1 cellular context compared by ENCODE assay signal in the genomic region with DNA sequence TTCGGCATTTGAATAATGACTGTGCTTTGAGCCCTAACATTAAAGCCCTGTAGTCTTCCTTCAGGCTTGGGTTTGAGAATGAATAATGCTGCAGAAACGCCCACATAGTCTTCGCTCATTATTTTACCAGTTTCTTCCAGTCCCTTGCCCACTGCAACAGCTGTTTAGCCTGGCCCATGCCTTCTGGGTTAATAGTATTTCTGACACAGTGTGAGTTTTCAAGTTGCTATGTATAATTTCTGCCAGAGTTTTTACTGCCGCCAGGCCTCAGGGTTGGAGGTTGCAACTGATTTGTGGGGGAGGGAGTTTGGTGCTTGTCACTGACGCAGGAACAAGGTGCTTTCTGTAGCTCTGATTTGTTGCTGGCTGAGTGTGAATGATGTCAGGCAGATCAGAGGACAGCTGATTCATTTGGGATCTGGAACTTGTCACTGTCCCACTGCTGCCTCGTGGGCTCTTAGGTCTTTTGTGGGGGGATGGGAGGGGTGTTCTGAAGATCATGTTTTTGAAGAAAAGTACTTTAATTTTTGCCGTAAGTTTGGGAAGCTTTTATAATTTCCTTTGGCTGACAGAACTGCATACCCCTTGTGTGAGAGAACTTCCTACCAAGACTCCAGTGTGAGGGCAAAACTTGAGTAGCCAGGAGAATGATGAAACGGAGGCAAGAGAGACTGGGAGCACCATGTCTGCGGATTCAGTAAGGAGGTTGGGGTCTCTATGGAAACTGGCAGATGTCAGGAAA.
TF ChIP-seq lines count a peak whose summit lies in the region.

No MANE protein-coding gene starts in this region.

TF ChIP-seq in K562, 482 proteins besides CTCF, POLR2A, EP300 and RAD21 (continued from another document and continues in another):
- TF ChIP-seq, protein P1, sequence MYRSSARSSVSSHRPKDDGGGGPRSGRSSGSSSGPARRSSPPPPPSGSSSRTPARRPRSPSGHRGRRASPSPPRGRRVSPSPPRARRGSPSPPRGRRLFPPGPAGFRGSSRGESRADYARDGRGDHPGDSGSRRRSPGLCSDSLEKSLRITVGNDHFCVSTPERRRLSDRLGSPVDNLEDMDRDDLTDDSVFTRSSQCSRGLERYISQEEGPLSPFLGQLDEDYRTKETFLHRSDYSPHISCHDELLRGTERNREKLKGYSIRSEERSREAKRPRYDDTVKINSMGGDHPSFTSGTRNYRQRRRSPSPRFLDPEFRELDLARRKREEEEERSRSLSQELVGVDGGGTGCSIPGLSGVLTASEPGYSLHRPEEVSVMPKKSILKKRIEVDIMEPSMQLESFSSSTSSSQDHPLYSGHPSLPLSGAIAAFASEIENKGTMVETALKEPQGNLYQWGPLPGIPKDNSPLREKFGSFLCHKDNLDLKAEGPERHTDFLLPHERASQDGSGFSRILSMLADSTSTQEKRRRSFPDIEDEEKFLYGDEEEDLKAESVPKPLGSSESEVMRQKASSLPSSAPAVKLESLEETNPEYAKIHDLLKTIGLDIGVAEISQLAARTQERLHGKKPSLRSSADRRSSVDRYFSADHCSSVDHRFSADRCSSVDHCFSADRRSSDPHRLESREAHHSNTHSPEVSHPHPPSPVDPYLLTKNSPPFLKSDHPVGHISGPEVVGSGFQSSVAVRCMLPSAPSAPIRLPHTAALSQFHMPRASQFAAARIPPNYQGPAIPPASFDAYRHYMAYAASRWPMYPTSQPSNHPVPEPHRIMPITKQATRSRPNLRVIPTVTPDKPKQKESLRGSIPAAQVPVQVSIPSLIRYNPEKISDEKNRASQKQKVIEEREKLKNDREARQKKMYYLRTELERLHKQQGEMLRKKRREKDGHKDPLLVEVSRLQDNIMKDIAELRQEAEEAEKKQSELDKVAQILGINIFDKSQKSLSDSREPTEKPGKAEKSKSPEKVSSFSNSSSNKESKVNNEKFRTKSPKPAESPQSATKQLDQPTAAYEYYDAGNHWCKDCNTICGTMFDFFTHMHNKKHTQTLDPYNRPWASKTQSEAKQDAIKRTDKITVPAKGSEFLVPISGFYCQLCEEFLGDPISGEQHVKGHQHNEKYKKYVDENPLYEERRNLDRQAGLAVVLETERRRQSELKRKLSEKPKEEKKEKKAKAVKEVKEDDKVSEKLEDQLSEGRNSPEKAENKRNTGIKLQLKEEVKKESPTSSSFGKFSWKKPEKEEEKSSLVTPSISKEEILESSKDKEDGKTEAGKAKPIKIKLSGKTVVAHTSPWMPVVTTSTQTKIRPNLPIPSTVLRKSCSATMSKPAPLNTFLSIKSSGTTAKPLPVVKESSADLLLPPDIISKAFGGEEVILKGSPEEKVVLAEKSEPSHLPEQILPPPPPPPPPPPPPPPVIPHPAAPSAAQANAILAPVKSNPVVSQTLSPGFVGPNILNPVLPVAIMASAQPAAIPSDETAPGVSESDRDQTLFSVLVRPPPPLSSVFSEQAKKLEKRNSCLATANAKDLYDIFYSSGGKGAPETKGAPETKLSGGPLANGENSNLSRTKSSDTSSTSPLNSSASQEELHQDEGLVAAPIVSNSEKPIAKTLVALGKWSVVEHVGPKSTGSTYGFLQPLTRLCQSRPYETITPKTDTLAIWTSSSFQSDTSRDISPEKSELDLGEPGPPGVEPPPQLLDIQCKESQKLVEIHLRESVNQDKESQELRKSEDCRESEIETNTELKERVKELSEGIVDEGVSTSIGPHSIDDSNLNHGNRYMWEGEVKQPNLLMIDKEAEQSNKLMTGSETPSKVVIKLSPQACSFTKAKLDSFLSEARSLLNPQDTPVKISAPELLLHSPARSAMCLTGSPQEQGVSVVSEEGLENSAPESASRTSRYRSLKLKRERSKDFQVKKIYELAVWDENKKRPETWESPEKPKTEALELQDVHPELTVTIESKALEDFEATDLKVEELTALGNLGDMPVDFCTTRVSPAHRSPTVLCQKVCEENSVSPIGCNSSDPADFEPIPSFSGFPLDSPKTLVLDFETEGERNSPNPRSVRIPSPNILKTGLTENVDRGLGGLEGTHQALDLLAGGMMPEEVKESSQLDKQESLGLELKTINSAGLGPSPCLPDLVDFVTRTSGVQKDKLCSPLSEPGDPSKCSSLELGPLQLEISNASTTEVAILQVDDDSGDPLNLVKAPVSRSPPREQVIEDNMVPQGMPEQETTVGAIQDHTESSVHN (IDR thresholded peaks at IDR 0.05; ENCODE audit: borderline replicate concordance in 1 of 2, low read depth in 1 of 2): peak in 1 of 2 experiments; percentile 72; a peak in 1 of 4 replicates
- TF ChIP-seq SIN3A (IDR thresholded peaks at IDR 0.05; ENCODE audit: borderline replicate concordance in 2 of 2, control insufficient read depth in 1 of 2, low read depth in 2 of 2, low read length in 2 of 2): peak in 1 of 2 experiments; percentile 53; a peak in 1 of 4 replicates
- TF ChIP-seq CREM (IDR thresholded peaks at IDR 0.05; ENCODE audit: low read depth): peak; percentile 85
- peak; percentile 74; the same call in 1 of the 2 replicates for TF ChIP-seq JUN (IDR thresholded peaks at IDR 0.05; ENCODE audit: borderline replicate concordance, low read depth, low read length)
- TF ChIP-seq JUN (CRISPR knock-in tag; IDR thresholded peaks at IDR 0.05; ENCODE audit: borderline replicate concordance): no peak
- peak; percentile 87; the same call in 1 of the 2 replicates for TF ChIP-seq PHF21A (IDR thresholded peaks at IDR 0.05; ENCODE audit: borderline replicate concordance, low read depth)
- TF ChIP-seq HDAC2 (IDR thresholded peaks at IDR 0.05): peak; percentile 66; the same call in 1 of the 2 replicates
- no peak for TF ChIP-seq ZNF444 (CRISPR knock-in tag; IDR thresholded peaks at IDR 0.05)
- TF ChIP-seq, protein P2, sequence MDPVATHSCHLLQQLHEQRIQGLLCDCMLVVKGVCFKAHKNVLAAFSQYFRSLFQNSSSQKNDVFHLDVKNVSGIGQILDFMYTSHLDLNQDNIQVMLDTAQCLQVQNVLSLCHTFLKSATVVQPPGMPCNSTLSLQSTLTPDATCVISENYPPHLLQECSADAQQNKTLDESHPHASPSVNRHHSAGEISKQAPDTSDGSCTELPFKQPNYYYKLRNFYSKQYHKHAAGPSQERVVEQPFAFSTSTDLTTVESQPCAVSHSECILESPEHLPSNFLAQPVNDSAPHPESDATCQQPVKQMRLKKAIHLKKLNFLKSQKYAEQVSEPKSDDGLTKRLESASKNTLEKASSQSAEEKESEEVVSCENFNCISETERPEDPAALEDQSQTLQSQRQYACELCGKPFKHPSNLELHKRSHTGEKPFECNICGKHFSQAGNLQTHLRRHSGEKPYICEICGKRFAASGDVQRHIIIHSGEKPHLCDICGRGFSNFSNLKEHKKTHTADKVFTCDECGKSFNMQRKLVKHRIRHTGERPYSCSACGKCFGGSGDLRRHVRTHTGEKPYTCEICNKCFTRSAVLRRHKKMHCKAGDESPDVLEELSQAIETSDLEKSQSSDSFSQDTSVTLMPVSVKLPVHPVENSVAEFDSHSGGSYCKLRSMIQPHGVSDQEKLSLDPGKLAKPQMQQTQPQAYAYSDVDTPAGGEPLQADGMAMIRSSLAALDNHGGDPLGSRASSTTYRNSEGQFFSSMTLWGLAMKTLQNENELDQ (CRISPR knock-in tag; IDR thresholded peaks at IDR 0.05; ENCODE audit: borderline replicate concordance): no peak
- TF ChIP-seq, protein P3, sequence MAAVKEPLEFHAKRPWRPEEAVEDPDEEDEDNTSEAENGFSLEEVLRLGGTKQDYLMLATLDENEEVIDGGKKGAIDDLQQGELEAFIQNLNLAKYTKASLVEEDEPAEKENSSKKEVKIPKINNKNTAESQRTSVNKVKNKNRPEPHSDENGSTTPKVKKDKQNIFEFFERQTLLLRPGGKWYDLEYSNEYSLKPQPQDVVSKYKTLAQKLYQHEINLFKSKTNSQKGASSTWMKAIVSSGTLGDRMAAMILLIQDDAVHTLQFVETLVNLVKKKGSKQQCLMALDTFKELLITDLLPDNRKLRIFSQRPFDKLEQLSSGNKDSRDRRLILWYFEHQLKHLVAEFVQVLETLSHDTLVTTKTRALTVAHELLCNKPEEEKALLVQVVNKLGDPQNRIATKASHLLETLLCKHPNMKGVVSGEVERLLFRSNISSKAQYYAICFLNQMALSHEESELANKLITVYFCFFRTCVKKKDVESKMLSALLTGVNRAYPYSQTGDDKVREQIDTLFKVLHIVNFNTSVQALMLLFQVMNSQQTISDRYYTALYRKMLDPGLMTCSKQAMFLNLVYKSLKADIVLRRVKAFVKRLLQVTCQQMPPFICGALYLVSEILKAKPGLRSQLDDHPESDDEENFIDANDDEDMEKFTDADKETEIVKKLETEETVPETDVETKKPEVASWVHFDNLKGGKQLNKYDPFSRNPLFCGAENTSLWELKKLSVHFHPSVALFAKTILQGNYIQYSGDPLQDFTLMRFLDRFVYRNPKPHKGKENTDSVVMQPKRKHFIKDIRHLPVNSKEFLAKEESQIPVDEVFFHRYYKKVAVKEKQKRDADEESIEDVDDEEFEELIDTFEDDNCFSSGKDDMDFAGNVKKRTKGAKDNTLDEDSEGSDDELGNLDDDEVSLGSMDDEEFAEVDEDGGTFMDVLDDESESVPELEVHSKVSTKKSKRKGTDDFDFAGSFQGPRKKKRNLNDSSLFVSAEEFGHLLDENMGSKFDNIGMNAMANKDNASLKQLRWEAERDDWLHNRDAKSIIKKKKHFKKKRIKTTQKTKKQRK (IDR thresholded peaks at IDR 0.05; ENCODE audit: borderline replicate concordance, low read depth, low read length): no peak
- TF ChIP-seq L3MBTL2 (IDR thresholded peaks at IDR 0.05): 0 out of 2 replicates have a peak, but pooled peaks have one; percentile 16
- TF ChIP-seq KDM1A (IDR thresholded peaks at IDR 0.05): peak; percentile 97 to 98
- TF ChIP-seq KDM4B (IDR thresholded peaks at IDR 0.05; ENCODE audit: borderline replicate concordance in 2 of 2, low read depth in 1 of 2): no peak
- TF ChIP-seq, protein P4, sequence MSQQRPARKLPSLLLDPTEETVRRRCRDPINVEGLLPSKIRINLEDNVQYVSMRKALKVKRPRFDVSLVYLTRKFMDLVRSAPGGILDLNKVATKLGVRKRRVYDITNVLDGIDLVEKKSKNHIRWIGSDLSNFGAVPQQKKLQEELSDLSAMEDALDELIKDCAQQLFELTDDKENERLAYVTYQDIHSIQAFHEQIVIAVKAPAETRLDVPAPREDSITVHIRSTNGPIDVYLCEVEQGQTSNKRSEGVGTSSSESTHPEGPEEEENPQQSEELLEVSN (IDR thresholded peaks at IDR 0.05; ENCODE audit: borderline replicate concordance in 1 of 2, extremely low read depth in 1 of 2, insufficient read depth in 1 of 2, insufficient read length in 1 of 2, low read depth in 1 of 2, low read length in 1 of 2, poor library complexity in 1 of 2, severe bottlenecking in 1 of 2): no peak
- no peak for TF ChIP-seq NCOA1 (IDR thresholded peaks at IDR 0.05; ENCODE audit: low read depth)
- TF ChIP-seq SOX6 (IDR thresholded peaks at IDR 0.05): 0 out of 2 replicates have a peak, but pooled peaks have one; percentile 19
- TF ChIP-seq, protein P5, sequence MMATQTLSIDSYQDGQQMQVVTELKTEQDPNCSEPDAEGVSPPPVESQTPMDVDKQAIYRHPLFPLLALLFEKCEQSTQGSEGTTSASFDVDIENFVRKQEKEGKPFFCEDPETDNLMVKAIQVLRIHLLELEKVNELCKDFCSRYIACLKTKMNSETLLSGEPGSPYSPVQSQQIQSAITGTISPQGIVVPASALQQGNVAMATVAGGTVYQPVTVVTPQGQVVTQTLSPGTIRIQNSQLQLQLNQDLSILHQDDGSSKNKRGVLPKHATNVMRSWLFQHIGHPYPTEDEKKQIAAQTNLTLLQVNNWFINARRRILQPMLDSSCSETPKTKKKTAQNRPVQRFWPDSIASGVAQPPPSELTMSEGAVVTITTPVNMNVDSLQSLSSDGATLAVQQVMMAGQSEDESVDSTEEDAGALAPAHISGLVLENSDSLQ (IDR thresholded peaks at IDR 0.05): peak; percentile 92
- TF ChIP-seq ZNF134 (CRISPR knock-in tag; conservative IDR thresholded peaks at IDR 0.05): no peak
- TF ChIP-seq CREB1 (IDR thresholded peaks at IDR 0.05): peak; percentile 46; the same call in 1 of the 2 replicates
- TF ChIP-seq CREB1 (CRISPR knock-in tag; IDR thresholded peaks at IDR 0.05): no peak
- peak; percentile 65; the same call in 1 of the 2 replicates for TF ChIP-seq JUND (IDR thresholded peaks at IDR 0.05; ENCODE audit: borderline replicate concordance, low read depth, low read length)
- peak; percentile 43; the same call in 1 of the 3 replicates for TF ChIP-seq JUND (tag; IDR thresholded peaks at IDR 0.05; ENCODE audit: borderline replicate concordance, low read depth, low read length)
- peak; percentile 90 for TF ChIP-seq MEIS2 (IDR thresholded peaks at IDR 0.05; ENCODE audit: partially characterized antibody)
- TF ChIP-seq CBFA2T3 (IDR thresholded peaks at IDR 0.05): peak; percentile 71
- TF ChIP-seq RAD51 (IDR thresholded peaks at IDR 0.05; ENCODE audit: borderline replicate concordance, low read depth): no peak
- TF ChIP-seq ZNF143 (CRISPR knock-in tag; IDR thresholded peaks at IDR 0.05): no peak
- TF ChIP-seq SMARCE1 (IDR thresholded peaks at IDR 0.05): peak; percentile 16; the same call in 1 of the 2 replicates
- TF ChIP-seq, protein P6, sequence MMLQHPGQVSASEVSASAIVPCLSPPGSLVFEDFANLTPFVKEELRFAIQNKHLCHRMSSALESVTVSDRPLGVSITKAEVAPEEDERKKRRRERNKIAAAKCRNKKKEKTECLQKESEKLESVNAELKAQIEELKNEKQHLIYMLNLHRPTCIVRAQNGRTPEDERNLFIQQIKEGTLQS (IDR thresholded peaks at IDR 0.05): peak; percentile 75
- TF ChIP-seq, protein P6 (CRISPR knock-in tag; conservative IDR thresholded peaks at IDR 0.05): no peak
- no peak for TF ChIP-seq NR2C2 (CRISPR knock-in tag; IDR thresholded peaks at IDR 0.05)
- TF ChIP-seq NR2C2 (tag; IDR thresholded peaks at IDR 0.05): peak; percentile 62; the same call in 1 of the 2 replicates
- TF ChIP-seq CXXC5 (CRISPR knock-in tag; IDR thresholded peaks at IDR 0.05): 0 out of 2 replicates have a peak, but pooled peaks have one; percentile 11
- peak; percentile 54 for TF ChIP-seq ATF7 (IDR thresholded peaks at IDR 0.05)
- no peak for TF ChIP-seq MAFK (IDR thresholded peaks at IDR 0.05; ENCODE audit: low read length)
- no peak for TF ChIP-seq GABPB2 (CRISPR knock-in tag; conservative IDR thresholded peaks at IDR 0.05)
- no peak for TF ChIP-seq ATF1 (CRISPR knock-in tag; IDR thresholded peaks at IDR 0.05)
- peak; percentile 44 for TF ChIP-seq ATF1 (tag; IDR thresholded peaks at IDR 0.05)
- peak; percentile 73 to 96 for TF ChIP-seq RCOR1 (IDR thresholded peaks at IDR 0.05; ENCODE audit: borderline replicate concordance in 1 of 2, low read depth in 2 of 2, low read length in 2 of 2)
- no peak for TF ChIP-seq NBN (IDR thresholded peaks at IDR 0.05; ENCODE audit: low read depth)
- no peak for TF ChIP-seq ARHGAP35 (IDR thresholded peaks at IDR 0.05; ENCODE audit: partially characterized antibody)
- no peak for TF ChIP-seq ZNF695 (CRISPR knock-in tag; IDR thresholded peaks at IDR 0.05)
- TF ChIP-seq BHLHE40 (IDR thresholded peaks at IDR 0.05; ENCODE audit: low read length): 0 out of 2 replicates have a peak, but pooled peaks have one; percentile 8
